In genomic region chr6:89689732-89690131, GRCh38 we compare ENCODE assay signal across 13 cellular contexts. TPM values are rescaled to one million over a fixed set of nuclear protein-coding genes. Genes with fewer than 3 reads are reported as not detected.
DNase-seq lines count a peak whose midpoint lies in the region; ATAC-seq and TF ChIP-seq lines count a peak whose summit lies in the region.
"Had no signal": no experiment of that assay in that cellular context is flagged by ENCODE, and none has a peak within 500 bp of the region (broad histone marks: within the 10 kb centered on the region; RNA-seq: fewer than 3 reads in every experiment).

No MANE protein-coding gene starts in this region.

- H3K9me3 ChIP-seq in HUES6 (ENCODE audit: control insufficient read depth, insufficient read depth, low read depth, low read length) (no peaks in the 10 kb centered on the region), heart left ventricle (no peaks in the 10 kb centered on the region)
- H3K9me3 ChIP-seq: breast epithelium, gastrocnemius medialis had no signal

- intact Hi-C loops in heart left ventricle (cut with DNase I), result loop anchor here in 1 of 10 donors (10.0 kb wide), 1 partner anchor 255 kb away; the partner anchor contains the start of gene ANKRD6

- H3K27me3 ChIP-seq in HUES6 (ENCODE audit: control insufficient read depth, insufficient read depth, low read length) (no peaks in the 10 kb centered on the region), heart left ventricle (no peaks in the 10 kb centered on the region), foreskin keratinocyte (no peaks in the 10 kb centered on the region)
- H3K27me3 ChIP-seq: breast epithelium, gastrocnemius medialis had no signal

- WGBS in heart left ventricle, 4 donors, result 38 to 42% (median 41%) methylated on average over 5 of the region's 5 CpGs

- H3K4me1 ChIP-seq in HUES6 (ENCODE audit: control insufficient read depth, insufficient read depth, low read length), result peaks cover 48% of the 10 kb centered on the region
- H3K4me1 ChIP-seq in heart left ventricle, result peaks cover 0 to 20% (median 8%) of the 10 kb centered on the region in 12 donors
- no peaks in the 10 kb centered on the region for H3K4me1 ChIP-seq in foreskin keratinocyte
- H3K4me1 ChIP-seq: breast epithelium had no signal

- in situ Hi-C loops in SK-MEL-5 (cut with HindIII; ENCODE audit: low pct_unique_long_range_greater_than_20kb, low sequenced_read_pairs), result no loop called here

- TF ChIP-seq CTCF in heart left ventricle (IDR thresholded peaks at IDR 0.05) (no peak), foreskin keratinocyte (conservative IDR thresholded peaks at IDR 0.05) (no peak)

- ATAC-seq in heart left ventricle (peak in 3 of 4 donors; percentile 49 to 78 (median 69)), HG02973 (IDR thresholded peaks at IDR 0.05; ENCODE audit: unreplicated experiment) (no peak), GM18907 (IDR thresholded peaks at IDR 0.05; ENCODE audit: unreplicated experiment) (no peak), foreskin keratinocyte (no peak)
- ATAC-seq: gastrocnemius medialis; naive thymus-derived CD8-positive, alpha-beta T cell had no signal

- no peak for TF ChIP-seq POLR2A in heart left ventricle (IDR thresholded peaks at IDR 0.05)

- 0 out of 2 replicates have a peak overlapping the region, but pooled peaks have one; percentile 17 for H3K4me3 ChIP-seq in HUES6 (ENCODE audit: low read depth, low read length)
- H3K4me3 ChIP-seq in heart left ventricle, result peak overlapping the region in 2 of 12 donors; percentile 27 to 36
- H3K4me3 ChIP-seq: breast epithelium had no signal

- peak overlapping the region; percentile 67 for H3K9ac ChIP-seq in HUES6 (ENCODE audit: low read length)

- H3K27ac ChIP-seq in HUES6 (ENCODE audit: low read depth, low read length) (peak overlapping the region; percentile 85), heart left ventricle (peak overlapping the region in 8 of 12 donors; percentile 1 to 75 (median 44)), foreskin keratinocyte (no peak overlapping the region)
- H3K27ac ChIP-seq: breast epithelium had no signal

- H3K36me3 ChIP-seq in HUES6 (ENCODE audit: control insufficient read depth, insufficient read depth, low read length) (peaks cover 92% of the 10 kb centered on the region), heart left ventricle (peaks cover 0 to 100% (median 93%) of the 10 kb centered on the region in 9 donors)

- DNase-seq in SK-MEL-5 (ENCODE audit: low read depth, low spot score) (peak; percentile 39), heart left ventricle (peak in 1 of 5 donors; percentile 34), putamen (ENCODE audit: low spot score) (peak; percentile 88), foreskin keratinocyte (no peak)
- DNase-seq in stimulated activated CD4-positive, alpha-beta T cell treated with anti-CD3 and anti-CD28 coated beads, Interleukin-2, amount 100 ng/mL, for 24 hours, result no peak
- DNase-seq: activated CD4-positive, alpha-beta T cell treated with anti-CD3 and anti-CD28 coated beads, Interleukin-2, amount 50 U/mL, for 48 hours; gastrocnemius medialis; naive thymus-derived CD8-positive, alpha-beta T cell; NCI-H1930 had no signal

RNA-seq across cellular contexts. Expression of gene LYRM2, which starts 51.2 kb away (rescaled TPM):
- total RNA-seq in SK-MEL-5 (2014; rRNA removed; shearing (Covaris generic)), result 35.2 and 35.4 TPM in 2 replicates
- polyA plus RNA-seq in SK-MEL-5 (2015; cell fraction: cytosol; rRNA removed), result 26.8 and 40.1 TPM in 2 replicates
- polyA plus RNA-seq in SK-MEL-5 (2015; cell fraction: nucleus; rRNA removed), result 15.8 and 17.7 TPM in 2 replicates
- total RNA-seq in heart left ventricle (10 to 100 TPM; 15.2 to 50.0 (median 44.3) TPM), foreskin keratinocyte (21.1 and 22.4 TPM in 2 replicates)
- polyA plus RNA-seq in heart left ventricle (10 to 100 TPM; 16.9 to 35.7 TPM), foreskin keratinocyte (13.9 and 14.6 TPM in 2 replicates)

Comparison
In these comparisons a context has a peak if more than half of its experiments do, and no peak if none do; other contexts are left out.
1. DNase-seq: peak in SK-MEL-5 (single experiment) and putamen (single experiment); none in stimulated activated CD4-positive, alpha-beta T cell treated with anti-CD3 and anti-CD28 coated beads, Interleukin-2, amount 100 ng/mL, for 24 hours (0 of 2) and foreskin keratinocyte (0 of 2).
2. ATAC-seq: peak in heart left ventricle (3 of 4); none in HG02973 (single experiment), GM18907 (single experiment) and foreskin keratinocyte (single experiment).